ENCODE assay signal across 24 cellular contexts in the genomic region with DNA sequence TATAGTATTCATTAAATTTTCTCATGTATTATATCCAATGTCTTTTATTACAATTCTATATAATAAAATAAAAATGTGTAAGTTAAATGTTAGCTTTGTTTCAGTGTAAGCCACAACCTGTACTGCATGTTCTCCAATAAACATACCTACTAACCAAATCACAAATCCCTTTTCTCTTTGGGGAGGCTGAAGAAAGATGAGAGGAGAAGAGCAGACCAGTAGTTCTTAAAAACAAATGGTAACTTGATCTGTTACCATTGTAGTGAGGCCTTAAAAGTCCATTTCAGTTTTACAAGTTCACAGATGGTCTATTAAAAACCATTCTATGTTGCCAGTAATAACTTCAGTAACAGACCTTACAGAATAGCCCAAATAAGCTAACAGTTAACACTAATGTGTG.
"Had no signal": no experiment of that assay in that cellular context is flagged by ENCODE, and none has a peak within 500 bp of the region (broad histone marks: within the 10 kb centered on the region; RNA-seq: fewer than 3 reads in every experiment).

No MANE protein-coding gene starts in this region.

- H3K4me1 Mint-ChIP-seq: activated B cell treated with CpG ODN at 0.5 μM for 24 hours, neural progenitor cell had no signal

- H3K9me3 ChIP-seq: ovary, stomach, thoracic aorta, uterus had no signal

- H3K4me3 ChIP-seq: coronary artery, neural progenitor cell, ovary, stomach, thoracic aorta, uterus had no signal

- ATAC-seq: activated CD8-positive, alpha-beta T cell treated with anti-CD3 and anti-CD28 coated beads for 36 hours; left colon had no signal

- H3K27me3 Mint-ChIP-seq: activated B cell treated with CpG ODN at 0.5 μM for 24 hours; activated CD8-positive, alpha-beta T cell treated with anti-CD3 and anti-CD28 coated beads for 36 hours; activated naive CD8-positive, alpha-beta T cell treated with anti-CD3 and anti-CD28 coated beads for 36 hours; brain; central memory CD8-positive, alpha-beta T cell had no signal

- DNase-seq: activated B cell treated with CpG ODN at 0.5 μM for 24 hours; activated CD4-positive, alpha-beta T cell treated with anti-CD3 and anti-CD28 coated beads for 48 hours; activated CD8-positive, alpha-beta memory T cell treated with anti-CD3 and anti-CD28 coated beads, Interleukin-2, amount 50 U/mL, for 4 hours; activated CD8-positive, alpha-beta T cell treated with anti-CD3 and anti-CD28 coated beads for 36 hours; activated naive CD8-positive, alpha-beta T cell treated with anti-CD3 and anti-CD28 coated beads for 36 hours; activated T-cell treated with anti-CD3 and anti-CD28 coated beads, Interleukin-2, amount 50 U/mL, for 48 hours; amygdala; effector CD4-positive, alpha-beta T cell; foreskin fibroblast; glutamatergic neuron; immature natural killer cell; left colon; midbrain; ovary; stimulated activated CD4-positive, alpha-beta T cell treated with anti-CD3 and anti-CD28 coated beads, Interleukin-12 subunit alpha, Interleukin-12 subunit beta, amount 100 ng/mL, for 4 hours; stimulated activated CD4-positive, alpha-beta T cell treated with anti-CD3 and anti-CD28 coated beads, Interleukin-2, amount 100 ng/mL, for 24 hours; stomach; uterus had no signal

- H3K9me3 Mint-ChIP-seq: activated B cell treated with CpG ODN at 0.5 μM for 24 hours; activated CD8-positive, alpha-beta T cell treated with anti-CD3 and anti-CD28 coated beads for 36 hours; activated naive CD8-positive, alpha-beta T cell treated with anti-CD3 and anti-CD28 coated beads for 36 hours; brain; central memory CD8-positive, alpha-beta T cell; immature natural killer cell; neural progenitor cell; T-helper 2 cell treated with Interferon-gamma antibody and Interleukin-4, amounts not matched to agents 5 μg/mL and 100 μg/mL, for 36 hours had no signal

- H3K4me3 Mint-ChIP-seq: activated B cell treated with CpG ODN at 0.5 μM for 24 hours; activated CD8-positive, alpha-beta T cell treated with anti-CD3 and anti-CD28 coated beads for 36 hours; activated naive CD8-positive, alpha-beta T cell treated with anti-CD3 and anti-CD28 coated beads for 36 hours; brain; central memory CD8-positive, alpha-beta T cell; immature natural killer cell; neural progenitor cell; T-helper 2 cell treated with Interferon-gamma antibody and Interleukin-4, amounts not matched to agents 5 μg/mL and 100 μg/mL, for 36 hours had no signal

- H3K27ac ChIP-seq: neural progenitor cell had no signal

- H3K27me3 ChIP-seq: neural progenitor cell, ovary, stomach, uterus had no signal

- H3K36me3 Mint-ChIP-seq: neural progenitor cell had no signal

- H3K27ac Mint-ChIP-seq: activated B cell treated with CpG ODN at 0.5 μM for 24 hours; activated CD8-positive, alpha-beta T cell treated with anti-CD3 and anti-CD28 coated beads for 36 hours; activated naive CD8-positive, alpha-beta T cell treated with anti-CD3 and anti-CD28 coated beads for 36 hours; brain; neural progenitor cell; T-helper 2 cell treated with Interferon-gamma antibody and Interleukin-4, amounts not matched to agents 5 μg/mL and 100 μg/mL, for 36 hours had no signal

- H3K36me3 ChIP-seq: ovary, thoracic aorta, uterus had no signal
